Comparison of ENCODE assay signal across 2 cellular contexts in genomic region chr5:673837-674629, GRCh38.
TF ChIP-seq lines count a peak whose summit lies in the region.

No MANE protein-coding gene starts in this region.

TF ChIP-seq in H1, 55 proteins besides CTCF, POLR2A, EP300 and RAD21:
- TF ChIP-seq SP2 (IDR thresholded peaks at IDR 0.05; ENCODE audit: low read length) (no peak), PHF8 (conservative IDR thresholded peaks at IDR 0.05; ENCODE audit: low read depth, low read length) (no peak), MAFK (IDR thresholded peaks at IDR 0.05; ENCODE audit: low read depth, low read length) (no peak), KDM4A (IDR thresholded peaks at IDR 0.05; ENCODE audit: low read depth, low read length, severe bottlenecking) (no peak), FOSL1 (IDR thresholded peaks at IDR 0.05; ENCODE audit: insufficient read depth, low read depth, low read length) (no peak), HDAC2 (IDR thresholded peaks at IDR 0.05; ENCODE audit: borderline replicate concordance in 1 of 2, low read depth in 2 of 2, low read length in 2 of 2) (no peak), KDM5A (IDR thresholded peaks at IDR 0.05; ENCODE audit: low read length) (no peak), GTF2F1 (IDR thresholded peaks at IDR 0.05; ENCODE audit: borderline replicate concordance, low read depth, low read length) (no peak), SRF (IDR thresholded peaks at IDR 0.05; ENCODE audit: low read depth, low read length) (no peak), SIN3A (conservative IDR thresholded peaks at IDR 0.05 in 1 of 2, IDR thresholded peaks at IDR 0.05 in 1 of 2; ENCODE audit: low read depth in 1 of 2, low read length in 2 of 2) (no peak), MAX (IDR thresholded peaks at IDR 0.05) (no peak), RNF2 (IDR thresholded peaks at IDR 0.05; ENCODE audit: borderline replicate concordance, low read depth, low read length, missing control alignments, poor library complexity, severe bottlenecking) (no peak), SAP30 (IDR thresholded peaks at IDR 0.05; ENCODE audit: insufficient read depth, insufficient replicate concordance, low read length) (no peak)

TF ChIP-seq in WTC11, 78 proteins besides CTCF, POLR2A, EP300 and RAD21:
- no peak for TF ChIP-seq TEAD1 (CRISPR knock-in tag; IDR thresholded peaks at IDR 0.05)
- TF ChIP-seq, protein P1, sequence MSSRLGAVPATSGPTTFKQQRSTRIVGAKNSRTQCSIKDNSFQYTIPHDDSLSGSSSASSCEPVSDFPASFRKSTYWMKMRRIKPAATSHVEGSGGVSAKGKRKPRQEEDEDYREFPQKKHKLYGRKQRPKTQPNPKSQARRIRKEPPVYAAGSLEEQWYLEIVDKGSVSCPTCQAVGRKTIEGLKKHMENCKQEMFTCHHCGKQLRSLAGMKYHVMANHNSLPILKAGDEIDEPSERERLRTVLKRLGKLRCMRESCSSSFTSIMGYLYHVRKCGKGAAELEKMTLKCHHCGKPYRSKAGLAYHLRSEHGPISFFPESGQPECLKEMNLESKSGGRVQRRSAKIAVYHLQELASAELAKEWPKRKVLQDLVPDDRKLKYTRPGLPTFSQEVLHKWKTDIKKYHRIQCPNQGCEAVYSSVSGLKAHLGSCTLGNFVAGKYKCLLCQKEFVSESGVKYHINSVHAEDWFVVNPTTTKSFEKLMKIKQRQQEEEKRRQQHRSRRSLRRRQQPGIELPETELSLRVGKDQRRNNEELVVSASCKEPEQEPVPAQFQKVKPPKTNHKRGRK (CRISPR knock-in tag; IDR thresholded peaks at IDR 0.05; ENCODE audit: borderline replicate concordance): no peak
